Comparison of ENCODE assay signal across 8 cellular contexts in genomic region chr11:12724301-12725046, GRCh38. TPM values are rescaled to one million over a fixed set of nuclear protein-coding genes. Genes with fewer than 3 reads are reported as not detected.
DNase-seq lines count a peak whose midpoint lies in the region; ATAC-seq and TF ChIP-seq lines count a peak whose summit lies in the region.

No MANE protein-coding gene starts in this region.

- TF ChIP-seq CTCF in foreskin fibroblast (IDR thresholded peaks at IDR 0.05; ENCODE audit: low read depth, low read length) (no peak), progenitor cell of endocrine pancreas (IDR thresholded peaks at IDR 0.05; ENCODE audit: unreplicated experiment) (no peak)

- DNase-seq in ACHN, result peak; percentile 90
- DNase-seq in SHP77 (lab: John Stamatoyannopoulos, UW), result peak; percentile 53 to 61
- peak; percentile 93 to 97 for DNase-seq in foreskin fibroblast
- no peak for DNase-seq in progenitor cell of endocrine pancreas (ENCODE audit: low spot score, unreplicated experiment)

- peak overlapping the region; percentile 73 for H3K9ac ChIP-seq in HUES6 (ENCODE audit: low read length)

- no peaks in the 10 kb centered on the region for H3K27me3 Mint-ChIP-seq in progenitor cell of endocrine pancreas

- H3K4me3 Mint-ChIP-seq in progenitor cell of endocrine pancreas (ENCODE audit: low read depth), result peak overlapping the region; percentile 58

- H3K9me3 ChIP-seq in HUES6 (ENCODE audit: control insufficient read depth, insufficient read depth, low read depth, low read length), result no peaks in the 10 kb centered on the region

- peak overlapping the region; percentile 91 for H3K27ac ChIP-seq in HUES6 (ENCODE audit: low read depth, low read length)

- in situ Hi-C loops in ACHN (cut with HindIII; ENCODE audit: low pct_ligation_motif_present, low pct_unique_long_range_greater_than_20kb, low sequenced_read_pairs), result no loop called here

- no peaks in the 10 kb centered on the region for H3K36me3 ChIP-seq in HUES6 (ENCODE audit: control insufficient read depth, insufficient read depth, low read length)

- peak overlapping the region; percentile 99 for H3K27ac Mint-ChIP-seq in progenitor cell of endocrine pancreas

- H3K4me1 ChIP-seq in HUES6 (ENCODE audit: control insufficient read depth, insufficient read depth, low read length), result peaks cover 70% of the 10 kb centered on the region

- ATAC-seq in GM21529 (IDR thresholded peaks at IDR 0.05; ENCODE audit: unreplicated experiment) (no peak), GM18858 (IDR thresholded peaks at IDR 0.05; ENCODE audit: unreplicated experiment) (no peak), HG03280 (IDR thresholded peaks at IDR 0.05; ENCODE audit: unreplicated experiment) (no peak)

- H3K4me1 Mint-ChIP-seq in progenitor cell of endocrine pancreas (ENCODE audit: low read depth), result peaks cover 71% of the 10 kb centered on the region

- no peaks in the 10 kb centered on the region for H3K27me3 ChIP-seq in HUES6 (ENCODE audit: control insufficient read depth, insufficient read depth, low read length)

- H3K4me3 ChIP-seq in HUES6 (ENCODE audit: low read depth, low read length), result peak overlapping the region; percentile 50
- no peak overlapping the region for H3K4me3 ChIP-seq in foreskin fibroblast (ENCODE audit: low read depth in 1 of 2, low read length in 2 of 2)

- no peaks in the 10 kb centered on the region for H3K9me3 Mint-ChIP-seq in progenitor cell of endocrine pancreas (ENCODE audit: low read depth)

- peaks cover 4% of the 10 kb centered on the region for H3K36me3 Mint-ChIP-seq in progenitor cell of endocrine pancreas (ENCODE audit: insufficient read depth)

RNA-seq across cellular contexts. Expression of gene TEAD1, which starts 50.3 kb away (rescaled TPM):
- total RNA-seq in progenitor cell of endocrine pancreas, result 92.4 and 95.8 TPM in 2 replicates
